Comparison of ENCODE assay signal across 27 cellular contexts in the genomic region with DNA sequence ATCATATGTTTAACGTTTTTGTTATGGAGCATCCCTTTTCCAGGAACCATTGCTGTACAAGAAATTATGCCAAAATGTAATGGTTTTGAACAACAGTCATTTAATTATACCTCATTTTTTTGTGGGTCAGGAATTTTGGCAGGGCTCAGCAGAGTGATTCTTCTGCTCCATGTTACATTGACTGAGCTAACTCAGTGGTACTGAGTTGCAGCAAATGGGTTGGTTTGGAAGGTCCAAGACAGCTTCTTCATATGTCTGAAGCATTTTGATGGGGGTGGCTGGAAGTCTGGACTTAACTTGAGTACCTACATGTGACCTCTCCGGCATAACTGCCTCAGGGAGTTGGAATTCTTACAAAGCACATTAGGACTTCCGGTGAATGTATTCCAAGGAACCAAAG. TPM values are rescaled to one million over a fixed set of nuclear protein-coding genes. Genes with fewer than 3 reads are reported as not detected.
DNase-seq lines count a peak whose midpoint lies in the region; ATAC-seq, FAIRE-seq and TF ChIP-seq lines count a peak whose summit lies in the region.
"Had no signal": no experiment of that assay in that cellular context is flagged by ENCODE, and none has a peak within 500 bp of the region (broad histone marks: within the 10 kb centered on the region; RNA-seq: fewer than 3 reads in every experiment).

No MANE protein-coding gene starts in this region.

- H4K20me1 ChIP-seq in HepG2 (ENCODE audit: insufficient read depth, low read length) (no peaks in the 10 kb centered on the region), Loucy (ENCODE audit: insufficient read depth, low read length, poor library complexity, severe bottlenecking) (no peaks in the 10 kb centered on the region)
- H4K20me1 ChIP-seq: BLaER1 treated with 17β-estradiol and CSF1 and Interleukin-3, amounts not matched to agents 10 nM and 100 nM had no signal

- no peak overlapping the region for H3K4me3 Mint-ChIP-seq in effector memory CD8-positive, alpha-beta T cell
- H3K4me3 Mint-ChIP-seq in activated T-cell treated with anti-CD3 and anti-CD28 coated beads, Interleukin-2, amount 50 U/mL, for 24 hours: no peak overlapping the region
- H3K4me3 Mint-ChIP-seq: B cell; CD4-positive, alpha-beta T cell; CD8-positive, alpha-beta T cell had no signal

- in situ Hi-C loops in HepG2 (cut with HindIII; ENCODE audit: extremely low pct_ligation_motif_present, low pct_unique_long_range_greater_than_20kb): no loop called here

- no peak for ATAC-seq in HepG2
- no peak for ATAC-seq in right lobe of liver
- no peak for ATAC-seq in effector memory CD8-positive, alpha-beta T cell (replicated peaks)
- ATAC-seq in Right ventricle myocardium inferior: no peak
- ATAC-seq in HG02970 (IDR thresholded peaks at IDR 0.05; ENCODE audit: low FRiP score, unreplicated experiment): no peak
- ATAC-seq: A549; CD8-positive, alpha-beta T cell; GM12878 had no signal

- no peak for TF ChIP-seq RAD21 in HepG2 (CRISPR knock-in tag; IDR thresholded peaks at IDR 0.05)

- H3K27ac Mint-ChIP-seq in effector memory CD8-positive, alpha-beta T cell: peak overlapping the region; percentile 4 to 14
- no peak overlapping the region for H3K27ac Mint-ChIP-seq in activated T-cell treated with anti-CD3 and anti-CD28 coated beads, Interleukin-2, amount 50 U/mL, for 24 hours
- H3K27ac Mint-ChIP-seq: B cell; CD4-positive, alpha-beta T cell; CD8-positive, alpha-beta T cell had no signal

- H3K36me3 Mint-ChIP-seq in effector memory CD8-positive, alpha-beta T cell (ENCODE audit: insufficient read depth): no peaks in the 10 kb centered on the region
- H3K36me3 Mint-ChIP-seq in activated T-cell treated with anti-CD3 and anti-CD28 coated beads, Interleukin-2, amount 50 U/mL, for 24 hours (ENCODE audit: low read depth): peaks cover 18% of the 10 kb centered on the region

- H3K4me1 ChIP-seq in HepG2 (ENCODE audit: insufficient read depth, low read length): no peaks in the 10 kb centered on the region
- no peaks in the 10 kb centered on the region for H3K4me1 ChIP-seq in right lobe of liver
- H3K4me1 ChIP-seq in HEK293 (ENCODE audit: control insufficient read depth, insufficient read depth, low read length): no peaks in the 10 kb centered on the region
- peaks cover 29% of the 10 kb centered on the region for H3K4me1 ChIP-seq in Loucy (ENCODE audit: insufficient read depth, low read length, poor library complexity, severe bottlenecking)
- H3K4me1 ChIP-seq: A549 had no signal

- DNase-seq in HepG2 (ENCODE audit: low spot score): no peak
- DNase-seq in right lobe of liver: no peak
- DNase-seq in effector memory CD8-positive, alpha-beta T cell: no peak
- DNase-seq in Right ventricle myocardium inferior (ENCODE audit: missing footprints): no peak
- DNase-seq in activated T-cell treated with anti-CD3 and anti-CD28 coated beads, Interleukin-2, amount 50 U/mL, for 24 hours: no peak
- DNase-seq: AML-193; CD4-positive, alpha-beta T cell; CD8-positive, alpha-beta T cell; COR-L47; DMS 273 treated with DMSO at 0.1 percent for 48 hours; DMS153; DMS53; DMS79; DND-41; EL; GDM1 had no signal

- TF ChIP-seq CTCF in HepG2 (CRISPR knock-in tag; IDR thresholded peaks at IDR 0.05): no peak
- no peak for TF ChIP-seq CTCF in right lobe of liver (IDR thresholded peaks at IDR 0.05)
- TF ChIP-seq CTCF in HEK293 (tag by site-specific recombination; IDR thresholded peaks at IDR 0.05): no peak
- TF ChIP-seq CTCF in Loucy (conservative IDR thresholded peaks at IDR 0.05; ENCODE audit: low read length): no peak

- H3K27me3 Mint-ChIP-seq in effector memory CD8-positive, alpha-beta T cell: no peaks in the 10 kb centered on the region
- H3K27me3 Mint-ChIP-seq in activated T-cell treated with anti-CD3 and anti-CD28 coated beads, Interleukin-2, amount 50 U/mL, for 24 hours: no peaks in the 10 kb centered on the region
- H3K27me3 Mint-ChIP-seq: CD4-positive, alpha-beta T cell had no signal

- H3K9me2 ChIP-seq in Loucy (replicated peaks; ENCODE audit: low read depth, low read length): no peaks in the 10 kb centered on the region

- intact Hi-C loops in HepG2 (cut with micrococcal nuclease; ENCODE audit: unreplicated experiment): no loop called here
- intact Hi-C loops in right lobe of liver (cut with DNase I): no loop called here
- intact Hi-C loops in Right ventricle myocardium inferior (cut with DNase I): no loop called here

- no TSS peak for BruUV-seq in HepG2 (replicated peaks; lab: Mats Ljungman, UMichigan)

- H3K4me2 ChIP-seq in HepG2 (ENCODE audit: low read depth, low read length) (no peak overlapping the region), Loucy (ENCODE audit: low read depth, low read length, poor library complexity, severe bottlenecking) (peak overlapping the region; percentile 13)
- H3K4me2 ChIP-seq: A549; BLaER1 treated with 17β-estradiol and CSF1 and Interleukin-3, amounts not matched to agents 10 nM and 100 nM had no signal

- 47% methylated on average over 3 of the region's 3 CpGs for WGBS in HepG2 (ENCODE audit: low lambda C conversion rate)
- WGBS in right lobe of liver (ENCODE audit: insufficient coverage, low coverage, low lambda C conversion rate, missing lambda C conversion rate): 95% methylated on average over 3 of the region's 3 CpGs

- H3K9me3 Mint-ChIP-seq in effector memory CD8-positive, alpha-beta T cell: peaks cover 2 to 6% of the 10 kb centered on the region in 2 donors
- H3K9me3 Mint-ChIP-seq in activated T-cell treated with anti-CD3 and anti-CD28 coated beads, Interleukin-2, amount 50 U/mL, for 24 hours: peaks cover 49% of the 10 kb centered on the region

- H3F3A ChIP-seq in Loucy (ENCODE audit: low read depth): peaks cover 9% of the 10 kb centered on the region; the same call in 1 of the 2 replicates

- H3K4me1 Mint-ChIP-seq in effector memory CD8-positive, alpha-beta T cell (ENCODE audit: low read depth in 2 of 2): peaks cover 23 to 56% of the 10 kb centered on the region in 2 donors
- H3K4me1 Mint-ChIP-seq in activated T-cell treated with anti-CD3 and anti-CD28 coated beads, Interleukin-2, amount 50 U/mL, for 24 hours (ENCODE audit: low read depth): peaks cover 41% of the 10 kb centered on the region

- FAIRE-seq in HepG2 (lab: Jason Lieb, UNC): no peak
- FAIRE-seq: A549, GM12878, GM12892, GM18507 had no signal

- H2AFZ ChIP-seq in HepG2 (ENCODE audit: low read length) (no peak overlapping the region), Loucy (ENCODE audit: low read length) (no peak overlapping the region; the same call in 1 of the 2 replicates)

- H3K27me3 ChIP-seq in HepG2 (ENCODE audit: control insufficient read depth in 1 of 2, insufficient read depth in 2 of 2, low read length in 2 of 2) (no peaks in the 10 kb centered on the region), right lobe of liver (no peaks in the 10 kb centered on the region), Loucy (ENCODE audit: insufficient read depth, low read length, poor library complexity, severe bottlenecking) (no peaks in the 10 kb centered on the region)
- H3K27me3 ChIP-seq: BLaER1 treated with 17β-estradiol and CSF1 and Interleukin-3, amounts not matched to agents 10 nM and 100 nM had no signal

- H3K79me2 ChIP-seq in HepG2 (ENCODE audit: insufficient read depth, low read length): no peaks in the 10 kb centered on the region
- H3K79me2 ChIP-seq in Loucy (ENCODE audit: insufficient read depth, low read length): no peaks in the 10 kb centered on the region

- CTCF ChIA-PET in HepG2 (lab: Yijun Ruan, JAX; ENCODE audit: low intra/inter-chr PET ratio, low total read pairs): no interaction called here
- CTCF ChIA-PET in HEK293 (lab: Yijun Ruan, JAX): no interaction called here

- no peaks in the 10 kb centered on the region for H3K36me3 ChIP-seq in HepG2 (replicated peaks in 1 of 2; ENCODE audit: control insufficient read depth in 1 of 2, insufficient read depth in 2 of 2, low read length in 2 of 2)
- no peaks in the 10 kb centered on the region for H3K36me3 ChIP-seq in right lobe of liver
- no peaks in the 10 kb centered on the region for H3K36me3 ChIP-seq in HEK293 (ENCODE audit: control insufficient read depth in 2 of 2, insufficient read depth in 1 of 2, low read length in 2 of 2)
- no peaks in the 10 kb centered on the region for H3K36me3 ChIP-seq in Loucy (ENCODE audit: insufficient read depth, low read length)

- peaks cover 12% of the 10 kb centered on the region; the same call in 1 of the 2 replicates for H3K9me3 ChIP-seq in HepG2 (ENCODE audit: low read length)
- no peaks in the 10 kb centered on the region for H3K9me3 ChIP-seq in right lobe of liver
- H3K9me3 ChIP-seq in HEK293 (ENCODE audit: control insufficient read depth, insufficient read depth, low read depth, low read length): no peaks in the 10 kb centered on the region
- H3K9me3 ChIP-seq in Loucy (ENCODE audit: insufficient read depth, low read depth, low read length): peaks cover 8% of the 10 kb centered on the region

- H3K4me3 ChIP-seq in HepG2 (replicated peaks in 1 of 3; ENCODE audit: insufficient read depth in 1 of 3, low read depth in 2 of 3, low read length in 3 of 3) (no peak overlapping the region), right lobe of liver (no peak overlapping the region), HEK293 (ENCODE audit: low read depth, low read length) (no peak overlapping the region), Loucy (ENCODE audit: low read length, poor library complexity, severe bottlenecking) (peak overlapping the region; percentile 2)
- H3K4me3 ChIP-seq: A549; BLaER1 treated with 17β-estradiol and CSF1 and Interleukin-3, amounts not matched to agents 10 nM and 100 nM; GM12878 had no signal

- no peak for TF ChIP-seq EP300 in HepG2 (IDR thresholded peaks at IDR 0.05; ENCODE audit: low read depth in 2 of 2, low read length in 2 of 2)
- no peak for TF ChIP-seq EP300 in HepG2 (CRISPR knock-in tag; IDR thresholded peaks at IDR 0.05; ENCODE audit: borderline replicate concordance)

- H3K27ac ChIP-seq in HepG2 (ENCODE audit: extremely low read length, insufficient read depth, low read length) (no peak overlapping the region), right lobe of liver (no peak overlapping the region), HEK293 (ENCODE audit: extremely low read depth, low read depth, low read length) (no peak overlapping the region)
- H3K27ac ChIP-seq: 22Rv1; A549; BLaER1 treated with 17β-estradiol and CSF1 and Interleukin-3, amounts not matched to agents 10 nM and 100 nM; C4-2B had no signal

- TF ChIP-seq POLR2A in HepG2 (IDR thresholded peaks at IDR 0.05; ENCODE audit: insufficient read depth in 1 of 2, low read depth in 2 of 2, low read length in 2 of 2): no peak
- TF ChIP-seq POLR2A in right lobe of liver (IDR thresholded peaks at IDR 0.05): no peak

- H3K9ac ChIP-seq in HepG2 (ENCODE audit: insufficient read depth, low read depth, low read length) (no peak overlapping the region), Loucy (ENCODE audit: low read depth, low read length, poor library complexity, severe bottlenecking) (no peak overlapping the region)
- H3K9ac ChIP-seq: BLaER1 treated with 17β-estradiol and CSF1 and Interleukin-3, amounts not matched to agents 10 nM and 100 nM had no signal

- POLR2A ChIA-PET in HepG2 (lab: Yijun Ruan, JAX) (no interaction called here), HEK293 (lab: Yijun Ruan, JAX) (no interaction called here)

RNA-seq across cellular contexts. Expression of a gene that starts 26.0 kb away (rescaled TPM):
- total RNA-seq in HepG2 (2016; rRNA removed; fragmentation: Illumina TruSeq; extraction: Trizol): 29.5 and 32.3 TPM in 2 replicates
- total RNA-seq in HepG2 (2016; cell fraction: cytosol; rRNA removed; fragmentation: Illumina TruSeq; extraction: Trizol; ENCODE audit: low read depth): 23.4 and 25.5 TPM in 2 replicates
- total RNA-seq in HepG2 (2016; cell fraction: insoluble cytoplasmic fraction; rRNA removed; fragmentation: Illumina TruSeq; extraction: Trizol): 28.5 and 32.7 TPM in 2 replicates
- 20.9 and 22.7 TPM in 2 replicates for total RNA-seq in HepG2 (2016; cell fraction: membrane; rRNA removed; fragmentation: Illumina TruSeq; extraction: Trizol)
- total RNA-seq in HepG2 (2016; cell fraction: nucleus; rRNA removed; fragmentation: Illumina TruSeq; extraction: Trizol): 17.1 and 18.8 TPM in 2 replicates
- 19.9 and 22.1 TPM in 2 replicates for polyA plus RNA-seq in HepG2 (2011; rRNA removed)
- polyA plus RNA-seq in HepG2 (2011; cell fraction: cytosol; rRNA removed): 11.6 and 16.4 TPM in 2 replicates
- 8.8 and 11.8 TPM in 2 replicates for polyA plus RNA-seq in HepG2 (2011; cell fraction: nucleus; rRNA removed)
- polyA plus RNA-seq in HepG2 (2012): 30.2 and 38.8 TPM in 2 replicates
- polyA plus RNA-seq in HepG2 (2016; cell fraction: cytosol; fragmentation: Illumina TruSeq; extraction: Trizol; ENCODE audit: low read depth): 28.3 and 32.3 TPM in 2 replicates
- polyA plus RNA-seq in HepG2 (2016; cell fraction: insoluble cytoplasmic fraction; fragmentation: Illumina TruSeq; extraction: Trizol; ENCODE audit: low read depth): 43.4 and 48.7 TPM in 2 replicates
- polyA plus RNA-seq in HepG2 (2016; cell fraction: membrane; fragmentation: Illumina TruSeq; extraction: Trizol; ENCODE audit: low read depth): 26.3 and 29.5 TPM in 2 replicates
- polyA plus RNA-seq in HepG2 (2016; cell fraction: nucleus; fragmentation: Illumina TruSeq; extraction: Trizol; ENCODE audit: insufficient read depth, low read depth): 35.4 and 35.6 TPM in 2 replicates
- polyA minus RNA-seq in HepG2 (2011; rRNA and poly(A)+ RNA removed; ENCODE audit: low replicate concordance): 3.6 and 5.0 TPM in 2 replicates
- 4.6 and 9.9 TPM in 2 replicates for polyA minus RNA-seq in HepG2 (2011; cell fraction: cytosol; rRNA and poly(A)+ RNA removed)
- polyA minus RNA-seq in HepG2 (2011; cell fraction: nucleus; rRNA and poly(A)+ RNA removed): 43.8 and 44.0 TPM in 2 replicates
- 10 to 100 TPM in 5 of 6 experiments, 1 to 10 TPM in 1; 9.5 to 16.9 (median 12.2) TPM for total RNA-seq in right lobe of liver
- total RNA-seq in Right ventricle myocardium inferior: 35.7 TPM
